ENCODE assay signal across 14 cellular contexts in genomic region chr4:83281326-83281725, GRCh38. TPM values are rescaled to one million over a fixed set of nuclear protein-coding genes. Genes with fewer than 3 reads are reported as not detected.
DNase-seq lines count a peak whose midpoint lies in the region; ATAC-seq and TF ChIP-seq lines count a peak whose summit lies in the region.
"Had no signal": no experiment of that assay in that cellular context is flagged by ENCODE, and none has a peak within 500 bp of the region (broad histone marks: within the 10 kb centered on the region; RNA-seq: fewer than 3 reads in every experiment).

No MANE protein-coding gene starts in this region.

- CTCF ChIA-PET in activated naive CD4-positive, alpha-beta T cell treated with anti-CD3 and anti-CD28 coated beads for 36 hours (lab: Charles Lee) = interaction anchor here (0.6 to 4.1 kb wide), 16 partner anchors 9 to 375 kb away, joined by 3 to 30 read pairs (median 7); partner anchors contain the start of genes HELQ and MRPS18C

- no peaks in the 10 kb centered on the region for H3K27me3 Mint-ChIP-seq in memory B cell
- no peaks in the 10 kb centered on the region for H3K27me3 Mint-ChIP-seq in activated naive CD4-positive, alpha-beta T cell treated with anti-CD3 and anti-CD28 coated beads for 36 hours (ENCODE audit: low read depth)
- H3K27me3 Mint-ChIP-seq: naive thymus-derived CD8-positive, alpha-beta T cell had no signal

- no peaks in the 10 kb centered on the region for H3K9me3 ChIP-seq in OCI-LY3 (ENCODE audit: insufficient read depth, low read length)
- H3K9me3 ChIP-seq: thoracic aorta had no signal

- TF ChIP-seq CTCF in OCI-LY3 (IDR thresholded peaks at IDR 0.05; ENCODE audit: low read depth, low read length) (no peak), brain microvascular endothelial cell (IDR thresholded peaks at IDR 0.05; ENCODE audit: low read depth, low read length, missing control alignments) (no peak)

- H3K27me3 ChIP-seq in OCI-LY3 (ENCODE audit: low read depth, low read length) (no peaks in the 10 kb centered on the region), brain microvascular endothelial cell (replicated peaks) (no peaks in the 10 kb centered on the region)
- H3K27me3 ChIP-seq: dorsolateral prefrontal cortex had no signal

- peak overlapping the region; percentile 75 for H3K27ac Mint-ChIP-seq in memory B cell
- H3K27ac Mint-ChIP-seq in activated naive CD4-positive, alpha-beta T cell treated with anti-CD3 and anti-CD28 coated beads for 36 hours = no peak overlapping the region

- H3K4me3 Mint-ChIP-seq in memory B cell = no peak overlapping the region
- no peak overlapping the region for H3K4me3 Mint-ChIP-seq in activated naive CD4-positive, alpha-beta T cell treated with anti-CD3 and anti-CD28 coated beads for 36 hours

- no peaks in the 10 kb centered on the region for H3K9me3 Mint-ChIP-seq in memory B cell
- H3K9me3 Mint-ChIP-seq in activated naive CD4-positive, alpha-beta T cell treated with anti-CD3 and anti-CD28 coated beads for 36 hours = no peaks in the 10 kb centered on the region
- H3K9me3 Mint-ChIP-seq: naive thymus-derived CD8-positive, alpha-beta T cell had no signal

- H2AFZ ChIP-seq in OCI-LY3 (ENCODE audit: low read depth, low read length) = no peak overlapping the region

- no peaks in the 10 kb centered on the region for H3K36me3 Mint-ChIP-seq in memory B cell
- peaks cover 18% of the 10 kb centered on the region for H3K36me3 Mint-ChIP-seq in activated naive CD4-positive, alpha-beta T cell treated with anti-CD3 and anti-CD28 coated beads for 36 hours (ENCODE audit: low read depth)

- peak overlapping the region; percentile 52 for H3K4me2 ChIP-seq in OCI-LY3 (ENCODE audit: low read length)

- H3K27ac ChIP-seq in OCI-LY3 (ENCODE audit: low read length) = no peak overlapping the region
- H3K27ac ChIP-seq in brain microvascular endothelial cell = no peak overlapping the region
- H3K27ac ChIP-seq: dorsolateral prefrontal cortex, thoracic aorta, VCaP had no signal

- H3K4me1 Mint-ChIP-seq in memory B cell = peaks cover 33% of the 10 kb centered on the region
- peaks cover 43% of the 10 kb centered on the region for H3K4me1 Mint-ChIP-seq in activated naive CD4-positive, alpha-beta T cell treated with anti-CD3 and anti-CD28 coated beads for 36 hours (ENCODE audit: low read depth)

- peaks cover 44% of the 10 kb centered on the region for H3K4me1 ChIP-seq in OCI-LY3 (ENCODE audit: low read length)

- peaks cover 11% of the 10 kb centered on the region; the same call in 1 of the 2 replicates for H3K79me2 ChIP-seq in OCI-LY3 (ENCODE audit: low read length)

- peak overlapping the region; percentile 35; the same call in 1 of the 2 replicates for H3K4me3 ChIP-seq in OCI-LY3 (ENCODE audit: low read length)
- H3K4me3 ChIP-seq in brain microvascular endothelial cell (ENCODE audit: low read depth, low read length) = no peak overlapping the region
- H3K4me3 ChIP-seq: thoracic aorta had no signal

- in situ Hi-C loops in brain microvascular endothelial cell (cut with HindIII; ENCODE audit: low pct_ligation_motif_present, low sequenced_read_pairs) = no loop called here

- H4K20me1 ChIP-seq in OCI-LY3 (ENCODE audit: insufficient read depth, low read length) = peaks cover 7% of the 10 kb centered on the region; the same call in 1 of the 2 replicates

- peak; percentile 2 for DNase-seq in DMS53 (lab: John Stamatoyannopoulos, UW)
- DNase-seq in DMS53 treated with DMSO at 0.1 percent for 48 hours (lab: John Stamatoyannopoulos, UW; ENCODE audit: unreplicated experiment) = no peak
- DNase-seq in memory B cell (ENCODE audit: low spot score in 2 of 2) = no peak
- DNase-seq in NCI-H187 treated with DMSO at 0.1 percent for 48 hours (lab: John Stamatoyannopoulos, UW) = no peak
- no peak for DNase-seq in activated naive CD4-positive, alpha-beta T cell treated with anti-CD3 and anti-CD28 coated beads for 36 hours
- no peak for DNase-seq in brain microvascular endothelial cell

- H3K36me3 ChIP-seq in OCI-LY3 (replicated peaks; ENCODE audit: low read depth, low read length) (peaks cover 15% of the 10 kb centered on the region), brain microvascular endothelial cell (replicated peaks) (peaks cover 4% of the 10 kb centered on the region)
- H3K36me3 ChIP-seq: thoracic aorta had no signal

- intact Hi-C loops in activated naive CD4-positive, alpha-beta T cell treated with anti-CD3 and anti-CD28 coated beads for 36 hours (cut with micrococcal nuclease) = loop anchor here (5.0 kb wide), 1 partner anchor 256 kb away; the partner anchor contains the start of gene GPAT3

- ATAC-seq in HG03175 (IDR thresholded peaks at IDR 0.05; ENCODE audit: unreplicated experiment) = peak; percentile 21
- no peak for ATAC-seq in memory B cell (ENCODE audit: low read depth)
- ATAC-seq: HepG2; naive thymus-derived CD8-positive, alpha-beta T cell; sciatic nerve had no signal

- H3K9ac ChIP-seq in OCI-LY3 (ENCODE audit: low read length) = 0 out of 2 replicates have a peak overlapping the region, but pooled peaks have one; percentile 7

RNA-seq across cellular contexts. Expression of gene COQ2, which starts 3.3 kb away (rescaled TPM):
- total RNA-seq in activated naive CD4-positive, alpha-beta T cell treated with anti-CD3 and anti-CD28 coated beads for 36 hours = 10 to 100 TPM; 18.7 to 19.5 TPM

RNA-seq across cellular contexts. Expression of gene HPSE, which starts 53.3 kb away (rescaled TPM):
- 10 to 100 TPM; 13.5 to 16.1 TPM for total RNA-seq in activated naive CD4-positive, alpha-beta T cell treated with anti-CD3 and anti-CD28 coated beads for 36 hours
- total RNA-seq: HepG2 had no signal
